Comparison of ENCODE assay signal across 23 cellular contexts in genomic region chr14:32085845-32086383, GRCh38. TPM values are rescaled to one million over a fixed set of nuclear protein-coding genes. Genes with fewer than 3 reads are reported as not detected.
DNase-seq lines count a peak whose midpoint lies in the region; ATAC-seq and TF ChIP-seq lines count a peak whose summit lies in the region.
"Had no signal": no experiment of that assay in that cellular context is flagged by ENCODE, and none has a peak within 500 bp of the region (broad histone marks: within the 10 kb centered on the region; RNA-seq: fewer than 3 reads in every experiment).

No MANE protein-coding gene starts in this region.

- POLR2A ChIA-PET in HCT116 (lab: Charles Lee) (no interaction called here), PC-9 (lab: Charles Lee; ENCODE audit: unreplicated experiment) (no interaction called here)

- H3K9me2 ChIP-seq in HCT116 (ENCODE audit: insufficient read depth) (no peaks in the 10 kb centered on the region), PC-9 (ENCODE audit: insufficient read depth) (no peaks in the 10 kb centered on the region)

- 100% methylated on average over 1 of the region's 2 CpGs for WGBS in neuronal stem cell (ENCODE audit: extremely low coverage in 2 of 2, insufficient read length in 2 of 2, insufficient replicate concordance in 1 of 2), 2 donors

- no peak for TF ChIP-seq CTCF in HCT116 (IDR thresholded peaks at IDR 0.05 in 2 of 3, conservative IDR thresholded peaks at IDR 0.05 in 1 of 3; ENCODE audit: borderline replicate concordance in 1 of 3, insufficient read depth in 1 of 3, low read depth in 2 of 3, low read length in 2 of 3)
- TF ChIP-seq CTCF in PC-9 (conservative IDR thresholded peaks at IDR 0.05), result no peak

- H2BK5ac ChIP-seq in neuronal stem cell (ENCODE audit: low read length), result no peak overlapping the region

- no peak overlapping the region for H2BK120ac ChIP-seq in neuronal stem cell (ENCODE audit: low read depth, low read length)

- no peak for TF ChIP-seq POLR2A in HCT116 (IDR thresholded peaks at IDR 0.05; ENCODE audit: borderline replicate concordance, extremely low read depth, insufficient read depth, insufficient read length)

- CTCF ChIA-PET in HCT116 (lab: Charles Lee), result no interaction called here
- CTCF ChIA-PET in PC-9 (lab: Charles Lee), result no interaction called here

- TF ChIP-seq RAD21 in HCT116 (IDR thresholded peaks at IDR 0.05; ENCODE audit: low read depth), result no peak

- H3K18ac ChIP-seq in neuronal stem cell (ENCODE audit: low read length), result no peak overlapping the region

- H2BK12ac ChIP-seq in neuronal stem cell (ENCODE audit: low read length), result no peak overlapping the region

- H3K4ac ChIP-seq in neuronal stem cell (ENCODE audit: low read length), result no peak overlapping the region

- ATAC-seq in HCT116, result no peak
- ATAC-seq: CD8-positive, alpha-beta T cell; heart left ventricle; psoas muscle; SK-N-SH treated with all-trans-retinoic acid at 6 μM for 48 hours; stimulated activated memory B cell treated with anti-CD40 and anti-IgM and Interleukin-4, amounts not matched to agents 10 μg/mL and 1 μg/mL and 100 μg/mL, for 72 hours had no signal

- intact Hi-C loops in HCT116 (cut with micrococcal nuclease), result no loop called here
- intact Hi-C loops in PC-9 (cut with micrococcal nuclease; ENCODE audit: unreplicated experiment), result no loop called here

- no peak overlapping the region for H3K27ac ChIP-seq in HCT116 (ENCODE audit: low read depth, low read length)
- no peak overlapping the region for H3K27ac ChIP-seq in PC-9
- peak overlapping the region; percentile 55 for H3K27ac ChIP-seq in epithelial cell of prostate
- peak overlapping the region; percentile 16 for H3K27ac ChIP-seq in neuronal stem cell (replicated peaks; ENCODE audit: low read length)
- H3K27ac ChIP-seq: heart left ventricle, left ventricle myocardium inferior, psoas muscle, testis had no signal

- H3K27me3 ChIP-seq in HCT116 (ENCODE audit: insufficient read depth, low read length) (no peaks in the 10 kb centered on the region), PC-9 (ENCODE audit: insufficient read depth, low read depth) (no peaks in the 10 kb centered on the region), neuronal stem cell (ENCODE audit: control insufficient read depth in 3 of 3, insufficient read depth in 3 of 3, low read depth in 1 of 3, low read length in 3 of 3) (no peaks in the 10 kb centered on the region)
- H3K27me3 ChIP-seq: heart left ventricle, testis had no signal

- H2AFZ ChIP-seq in HCT116 (ENCODE audit: low read depth, low read length, poor library complexity, severe bottlenecking) (no peak overlapping the region), PC-9 (no peak overlapping the region), neuronal stem cell (ENCODE audit: low read length) (no peak overlapping the region)

- BruUV-seq in HCT116 (replicated peaks; lab: Mats Ljungman, UMichigan), result no TSS peak
- no TSS peak for BruUV-seq in PC-9 (replicated peaks; lab: Mats Ljungman, UMichigan)

- H3K9me3 ChIP-seq in HCT116 (ENCODE audit: control insufficient read depth in 1 of 2, insufficient read depth in 1 of 2, low read depth in 1 of 2, low read length in 2 of 2) (no peaks in the 10 kb centered on the region), PC-9 (ENCODE audit: insufficient read depth, low read depth) (no peaks in the 10 kb centered on the region), neuronal stem cell (replicated peaks in 1 of 2; ENCODE audit: control insufficient read depth in 2 of 2, insufficient read depth in 1 of 2, low read depth in 1 of 2, low read length in 2 of 2) (no peaks in the 10 kb centered on the region)
- H3K9me3 ChIP-seq: heart left ventricle, left ventricle myocardium inferior, psoas muscle, testis had no signal

- no peak overlapping the region for H4K91ac ChIP-seq in neuronal stem cell (ENCODE audit: low read depth, low read length, poor library complexity)

- peaks cover 55 to 73% of the 10 kb centered on the region in 2 experiments for H3K4me1 ChIP-seq in HCT116 (ENCODE audit: control insufficient read depth in 1 of 2, insufficient read depth in 2 of 2, low read length in 2 of 2)
- H3K4me1 ChIP-seq in PC-9 (replicated peaks; ENCODE audit: insufficient read depth), result peaks cover 38% of the 10 kb centered on the region
- peaks cover 6% of the 10 kb centered on the region in 2 donors for H3K4me1 ChIP-seq in neuronal stem cell (ENCODE audit: control insufficient read depth in 2 of 2, insufficient read depth in 1 of 2, low read depth in 1 of 2, low read length in 2 of 2)

- peaks cover 11% of the 10 kb centered on the region for H3F3A ChIP-seq in PC-9 (ENCODE audit: insufficient read depth, low read depth)

- H4K8ac ChIP-seq in neuronal stem cell (ENCODE audit: low read depth, low read length), result no peak overlapping the region

- H3K14ac ChIP-seq in neuronal stem cell (ENCODE audit: low read length), result no peak overlapping the region

- no peak overlapping the region for H2BK15ac ChIP-seq in neuronal stem cell (ENCODE audit: low read length)

- no peak overlapping the region for H3K4me3 ChIP-seq in HCT116 (replicated peaks in 1 of 2; ENCODE audit: low read depth in 1 of 2, low read length in 2 of 2)
- H3K4me3 ChIP-seq in PC-9, result no peak overlapping the region
- no peak overlapping the region for H3K4me3 ChIP-seq in neuronal stem cell (ENCODE audit: low read length in 2 of 2)
- H3K4me3 ChIP-seq: heart left ventricle, left ventricle myocardium inferior, psoas muscle, testis had no signal

- RAD21 ChIA-PET in HCT116 (lab: Charles Lee; ENCODE audit: low non-redundant PET in 1 of 2, low total read pairs in 2 of 2, uncharacterized antibody in 2 of 2, unreplicated experiment in 2 of 2), result no interaction called here

- H3K23ac ChIP-seq in neuronal stem cell (ENCODE audit: low read depth, low read length, poor library complexity), result no peak overlapping the region

- H3K9ac ChIP-seq in HCT116 (ENCODE audit: low read length) (0 out of 2 replicates have a peak overlapping the region, but pooled peaks have one; percentile 5), neuronal stem cell (ENCODE audit: low read depth, low read length, poor library complexity) (no peak overlapping the region)

- no peak for DNase-seq in HCT116 (ENCODE audit: low read depth, low spot score)
- no peak for DNase-seq in PC-9
- no peak for DNase-seq in epithelial cell of prostate (ENCODE audit: low read depth, low spot score)
- no peak for DNase-seq in neuronal stem cell (ENCODE audit: low spot score)
- no peak for DNase-seq in NCI-H146 (lab: John Stamatoyannopoulos, UW)
- DNase-seq in LoVo (ENCODE audit: low spot score), result no peak
- no peak for DNase-seq in stimulated activated naive CD4-positive, alpha-beta T cell treated with Interleukin-2 at 50 U/mL for 16 hours (lab: John Stamatoyannopoulos, UW)
- DNase-seq: activated B cell treated with CpG ODN at 0.5 μM for 24 hours; activated CD4-positive, alpha-beta T cell treated with anti-CD3 and anti-CD28 coated beads, Interleukin-2, amount 50 U/mL, for 4 hours; activated CD8-positive, alpha-beta memory T cell treated with anti-CD3 and anti-CD28 coated beads, Interleukin-2, amount 50 U/mL, for 4 hours; activated naive CD8-positive, alpha-beta T cell treated with anti-CD3 and anti-CD28 coated beads for 36 hours; CD8-positive, alpha-beta T cell; DMS53; GF-D8; heart left ventricle; left ventricle myocardium inferior; NCI-H1417; NCI-H524 treated with DMSO at 0.1 percent for 48 hours; psoas muscle; stimulated activated CD4-positive, alpha-beta T cell treated with anti-CD3 and anti-CD28 coated beads, Interleukin-2, amount 100 ng/mL, for 24 hours; testis had no signal

- H3K4me2 ChIP-seq in HCT116 (ENCODE audit: low read length) (peak overlapping the region; percentile 40), PC-9 (peak overlapping the region; percentile 16), neuronal stem cell (ENCODE audit: insufficient read depth, low read length, poor library complexity, severe bottlenecking) (no peak overlapping the region)

- H3K36me3 ChIP-seq in HCT116 (ENCODE audit: control insufficient read depth in 1 of 2, insufficient read depth in 2 of 2, low read length in 2 of 2), result peaks cover 5 to 10% of the 10 kb centered on the region in 2 experiments; a peak in 2 of 4 replicates
- H3K36me3 ChIP-seq in PC-9 (ENCODE audit: low read depth), result peaks cover 8% of the 10 kb centered on the region
- H3K36me3 ChIP-seq in neuronal stem cell (replicated peaks in 1 of 2; ENCODE audit: control insufficient read depth in 2 of 2, insufficient read depth in 2 of 2, low read length in 2 of 2), result peaks cover 2 to 11% of the 10 kb centered on the region in 2 donors

- H3K79me1 ChIP-seq in neuronal stem cell (ENCODE audit: low read depth, low read length), result no peaks in the 10 kb centered on the region

- H3K79me2 ChIP-seq in HCT116 (ENCODE audit: insufficient read depth, low read length), result peaks cover 98% of the 10 kb centered on the region
- H3K79me2 ChIP-seq in PC-9 (ENCODE audit: low read depth), result peaks cover 93% of the 10 kb centered on the region

- H4K20me1 ChIP-seq in HCT116 (ENCODE audit: insufficient read depth), result peaks cover 42% of the 10 kb centered on the region
- peaks cover 20% of the 10 kb centered on the region for H4K20me1 ChIP-seq in PC-9 (ENCODE audit: insufficient read depth)

- no peak overlapping the region for H2AK5ac ChIP-seq in neuronal stem cell (ENCODE audit: low read depth, low read length)

TF ChIP-seq in HCT116, 20 proteins besides CTCF, POLR2A, EP300 and RAD21 (continues in another document):
- TF ChIP-seq, protein P1, sequence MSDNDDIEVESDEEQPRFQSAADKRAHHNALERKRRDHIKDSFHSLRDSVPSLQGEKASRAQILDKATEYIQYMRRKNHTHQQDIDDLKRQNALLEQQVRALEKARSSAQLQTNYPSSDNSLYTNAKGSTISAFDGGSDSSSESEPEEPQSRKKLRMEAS (IDR thresholded peaks at IDR 0.05), result no peak
- TF ChIP-seq ZBTB33 (IDR thresholded peaks at IDR 0.05; ENCODE audit: extremely low read depth, insufficient replicate concordance, low read length) (no peak), SP1 (IDR thresholded peaks at IDR 0.05; ENCODE audit: low read depth) (no peak), POLR2AphosphoS5 (IDR thresholded peaks at IDR 0.05; ENCODE audit: low read depth, low read length) (no peak)

RNA-seq across cellular contexts. Expression of gene ARHGAP5, which starts 8.8 kb away (rescaled TPM):
- total RNA-seq in HCT116 (2021; ENCODE audit: unreplicated experiment), result 66.7 TPM
- polyA plus RNA-seq in HCT116 (2012), result 10.3 and 10.6 TPM in 2 replicates
- 45.3 and 58.6 TPM in 2 replicates for total RNA-seq in PC-9 (2021)
- polyA plus RNA-seq in neuronal stem cell (2013, experiment 1 of 2), result 49.9 TPM
- polyA plus RNA-seq in neuronal stem cell (2013, experiment 2 of 2), result 53.6 TPM

Comparison
In these comparisons a context has a peak if more than half of its experiments do, and no peak if none do; other contexts are left out.
1. H3K27ac ChIP-seq: peak in epithelial cell of prostate (single experiment) and neuronal stem cell (single experiment); none in HCT116 (single experiment) and PC-9 (single experiment).